Comparison of ENCODE assay signal across 22 cellular contexts in genomic region chr1:33326690-33327300, GRCh38. TPM values are rescaled to one million over a fixed set of nuclear protein-coding genes. Genes with fewer than 3 reads are reported as not detected.
DNase-seq lines count a peak whose midpoint lies in the region; ATAC-seq and TF ChIP-seq lines count a peak whose summit lies in the region.
"Had no signal": no experiment of that assay in that cellular context is flagged by ENCODE, and none has a peak within 500 bp of the region (broad histone marks: within the 10 kb centered on the region; RNA-seq: fewer than 3 reads in every experiment).

No MANE protein-coding gene starts in this region.

- TF ChIP-seq POLR2A in right lobe of liver (IDR thresholded peaks at IDR 0.05) (no peak), thyroid gland (IDR thresholded peaks at IDR 0.05) (no peak)

- H3K9me3 Mint-ChIP-seq in activated CD4-positive, alpha-beta T cell treated with anti-CD3 and anti-CD28 coated beads, Interleukin-2, amount 10 ng/mL, durations not matched to agents 24 days and 14 days, result no peaks in the 10 kb centered on the region
- H3K9me3 Mint-ChIP-seq: nephron, T-cell had no signal

- H3K36me3 ChIP-seq in right lobe of liver, result peaks cover 49 to 92% (median 74%) of the 10 kb centered on the region in 4 donors
- H3K36me3 ChIP-seq in thyroid gland, result peaks cover 81 to 91% of the 10 kb centered on the region in 2 donors

- no peak overlapping the region for H3K4me3 Mint-ChIP-seq in activated CD4-positive, alpha-beta T cell treated with anti-CD3 and anti-CD28 coated beads, Interleukin-2, amount 10 ng/mL, durations not matched to agents 24 days and 14 days
- H3K4me3 Mint-ChIP-seq: nephron, T-cell had no signal

- intact Hi-C loops in right lobe of liver (cut with DNase I) (no loop called here), thyroid gland (cut with DNase I) (no loop called here)
- intact Hi-C loops in activated CD4-positive, alpha-beta T cell treated with anti-CD3 and anti-CD28 coated beads, Interleukin-2, amount 10 ng/mL, durations not matched to agents 24 days and 14 days (cut with micrococcal nuclease), result no loop called here

- 65% methylated on average over 7 of the region's 11 CpGs for WGBS in right lobe of liver (ENCODE audit: insufficient coverage, low coverage, low lambda C conversion rate, missing lambda C conversion rate)
- WGBS in thyroid gland, 2 donors, result 84 to 91% methylated on average over 11 of the region's 11 CpGs

- peak in 3 of 4 donors; percentile 3 to 41 (median 12) for ATAC-seq in right lobe of liver
- no peak for ATAC-seq in HG02973 (IDR thresholded peaks at IDR 0.05; ENCODE audit: unreplicated experiment)
- ATAC-seq: T-cell had no signal

- no peaks in the 10 kb centered on the region for H3K27me3 ChIP-seq in right lobe of liver
- H3K27me3 ChIP-seq in thyroid gland, result no peaks in the 10 kb centered on the region
- H3K27me3 ChIP-seq: body of pancreas had no signal

- H3K4me1 Mint-ChIP-seq in activated CD4-positive, alpha-beta T cell treated with anti-CD3 and anti-CD28 coated beads, Interleukin-2, amount 10 ng/mL, durations not matched to agents 24 days and 14 days, result peaks cover 2% of the 10 kb centered on the region
- H3K4me1 Mint-ChIP-seq: T-cell had no signal

- H3K9me3 ChIP-seq in right lobe of liver, result no peaks in the 10 kb centered on the region
- no peaks in the 10 kb centered on the region for H3K9me3 ChIP-seq in thyroid gland
- H3K9me3 ChIP-seq: body of pancreas, thoracic aorta had no signal

- H3K4me3 ChIP-seq in right lobe of liver (no peak overlapping the region), thyroid gland (replicated peaks in 1 of 3) (no peak overlapping the region)
- H3K4me3 ChIP-seq: body of pancreas, PC-9, thoracic aorta had no signal

- H3K27ac ChIP-seq in angular gyrus (ENCODE audit: low read depth, low read length) (peak overlapping the region; percentile 22), right lobe of liver (peak overlapping the region in 1 of 3 donors; percentile 27), thyroid gland (peak overlapping the region; percentile 52 to 75 (median 66))

- no peak for TF ChIP-seq CTCF in right lobe of liver (IDR thresholded peaks at IDR 0.05)
- no peak for TF ChIP-seq CTCF in thyroid gland (IDR thresholded peaks at IDR 0.05)

- peaks cover 50% of the 10 kb centered on the region for H3K36me3 Mint-ChIP-seq in activated CD4-positive, alpha-beta T cell treated with anti-CD3 and anti-CD28 coated beads, Interleukin-2, amount 10 ng/mL, durations not matched to agents 24 days and 14 days (ENCODE audit: low read depth)

- no peak overlapping the region for H3K27ac Mint-ChIP-seq in activated CD4-positive, alpha-beta T cell treated with anti-CD3 and anti-CD28 coated beads, Interleukin-2, amount 10 ng/mL, durations not matched to agents 24 days and 14 days
- H3K27ac Mint-ChIP-seq: T-cell had no signal

- H3K4me1 ChIP-seq in right lobe of liver (peaks cover 0 to 26% (median 3%) of the 10 kb centered on the region in 4 donors), thyroid gland (peaks cover 35 to 73% of the 10 kb centered on the region in 2 donors)

- DNase-seq in SIG-M5 treated with dmso at 0.1 percent for 504 hours (lab: John Stamatoyannopoulos, UW; ENCODE audit: unreplicated experiment), result peak; percentile 53
- DNase-seq in SIG-M5 (lab: John Stamatoyannopoulos, UW), result no peak
- no peak for DNase-seq in right lobe of liver
- no peak for DNase-seq in thyroid gland
- no peak for DNase-seq in NCI-H1930 (lab: John Stamatoyannopoulos, UW)
- no peak for DNase-seq in activated CD4-positive, alpha-beta T cell treated with anti-CD3 and anti-CD28 coated beads, Interleukin-2, amount 10 ng/mL, durations not matched to agents 24 days and 14 days
- DNase-seq: activated gamma-delta T cell treated with Interleukin-2 at 50 U/mL for 16 hours; KG1; NCI-H1436 treated with DMSO at 0.1 percent for 48 hours; NCI-H446 treated with DMSO at 0.1 percent for 48 hours; PC-9; retina; stimulated activated CD4-positive, alpha-beta T cell treated with anti-CD3 and anti-CD28 coated beads, Interleukin-1b, Interleukin-23, amount 100 ng/mL, for 48 hours; T-cell had no signal

- no peaks in the 10 kb centered on the region for H3K27me3 Mint-ChIP-seq in activated CD4-positive, alpha-beta T cell treated with anti-CD3 and anti-CD28 coated beads, Interleukin-2, amount 10 ng/mL, durations not matched to agents 24 days and 14 days
- H3K27me3 Mint-ChIP-seq: T-cell had no signal

RNA-seq across cellular contexts. Expression of gene A3GALT2, which starts 5.9 kb away (rescaled TPM):
- total RNA-seq in right lobe of liver (not detected), thyroid gland (under 1 TPM in 1 of 4 donors, not detected in 3; 0.89 TPM)
- not detected in 2 replicates for total RNA-seq in activated CD4-positive, alpha-beta T cell treated with anti-CD3 and anti-CD28 coated beads, Interleukin-2, amount 10 ng/mL, durations not matched to agents 24 days and 14 days
- total RNA-seq: A172; activated CD8-positive, alpha-beta memory T cell treated with anti-CD3 and anti-CD28 coated beads for 36 hours; body of pancreas; left lobe of liver; PC-9 had no signal
